Comparison of ENCODE assay signal across 27 cellular contexts in genomic region chr4:108352664-108353308, GRCh38.
DNase-seq lines count a peak whose midpoint lies in the region; ATAC-seq lines count a peak whose summit lies in the region.
"Had no signal": no experiment of that assay in that cellular context is flagged by ENCODE, and none has a peak within 500 bp of the region (broad histone marks: within the 10 kb centered on the region; RNA-seq: fewer than 3 reads in every experiment).

No MANE protein-coding gene starts in this region.

- POLR2A ChIA-PET in naive thymus-derived CD4-positive, alpha-beta T cell (lab: Charles Lee) = interaction anchor here (1.0 kb wide), 3 partner anchors 9 to 115 kb away, joined by 3 to 6 read pairs (median 3); no protein-coding TSS in a partner anchor
- POLR2A ChIA-PET in CD4-positive, alpha-beta memory T cell (lab: Charles Lee; ENCODE audit: partially characterized antibody) = interaction anchor here (0.6 to 1.7 kb wide), 2 partner anchors 9 to 13 kb away, joined by 3 to 6 read pairs; no protein-coding TSS in a partner anchor

- ATAC-seq in naive thymus-derived CD4-positive, alpha-beta T cell = no peak
- no peak for ATAC-seq in GM21619 (IDR thresholded peaks at IDR 0.05; ENCODE audit: unreplicated experiment)
- ATAC-seq: activated naive CD8-positive, alpha-beta T cell treated with anti-CD3 and anti-CD28 coated beads, Interleukin-2, amount 50 U/mL, for 24 hours; lower lobe of right lung; stimulated activated memory B cell treated with anti-CD40 and anti-IgM and Interleukin-4, amounts not matched to agents 10 μg/mL and 1 μg/mL and 100 μg/mL, for 72 hours had no signal

- peaks cover 6 to 35% of the 10 kb centered on the region in 2 donors for H3K4me1 ChIP-seq in naive thymus-derived CD4-positive, alpha-beta T cell (ENCODE audit: control insufficient read depth in 2 of 2, insufficient read depth in 2 of 2, low read length in 2 of 2)
- peaks cover 38% of the 10 kb centered on the region for H3K4me1 ChIP-seq in CD4-positive, alpha-beta memory T cell (ENCODE audit: insufficient read depth, low read length)
- H3K4me1 ChIP-seq: lower lobe of right lung, parathyroid adenoma had no signal

- peak; percentile 40 for DNase-seq in DMS153 treated with DMSO at 0.1 percent for 48 hours (lab: John Stamatoyannopoulos, UW; ENCODE audit: unreplicated experiment)
- DNase-seq in LoVo (ENCODE audit: low spot score) = peak; percentile 52
- DNase-seq in T1000 (lab: John Stamatoyannopoulos, UW) = peak; percentile 2
- DNase-seq in naive thymus-derived CD4-positive, alpha-beta T cell = no peak
- no peak for DNase-seq in NCI-H187 (lab: John Stamatoyannopoulos, UW)
- DNase-seq in CD4-positive, alpha-beta memory T cell = no peak
- DNase-seq: activated CD4-positive, alpha-beta T cell treated with anti-CD3 and anti-CD28 coated beads, Interleukin-2, amount 10 ng/mL, durations not matched to agents 24 days and 14 days; activated gamma-delta T cell treated with Interleukin-2 at 50 U/mL for 16 hours; activated naive CD8-positive, alpha-beta T cell treated with anti-CD3 and anti-CD28 coated beads, Interleukin-2, amount 50 U/mL, for 24 hours; activated T-cell treated with anti-CD3 and anti-CD28 coated beads, Interleukin-2, amount 50 U/mL, for 24 hours; CD4-positive, CD25-positive, alpha-beta regulatory T cell; GOT3; Kasumi-1; lower lobe of right lung; NCI-H1092; NCI-H187 treated with DMSO at 0.1 percent for 48 hours; stimulated activated CD4-positive, alpha-beta T cell treated with anti-CD3 and anti-CD28 coated beads, Interleukin-4, amount 100 ng/mL, for 24 hours; substantia nigra; upper lobe of left lung; WERI-Rb-1 had no signal

- H3K36me3 ChIP-seq in naive thymus-derived CD4-positive, alpha-beta T cell (ENCODE audit: control insufficient read depth in 2 of 3, insufficient read depth in 3 of 3, low read length in 3 of 3) = no peaks in the 10 kb centered on the region
- no peaks in the 10 kb centered on the region for H3K36me3 ChIP-seq in CD4-positive, alpha-beta memory T cell (ENCODE audit: insufficient read depth, low read length)
- H3K36me3 ChIP-seq: lower lobe of right lung, neural progenitor cell, right atrium auricular region, upper lobe of left lung, WERI-Rb-1 had no signal

- peak overlapping the region in 6 of 9 donors; percentile 25 to 94 (median 46) for H3K27ac Mint-ChIP-seq in naive thymus-derived CD4-positive, alpha-beta T cell
- no peak overlapping the region for H3K27ac Mint-ChIP-seq in CD4-positive, alpha-beta memory T cell
- H3K27ac Mint-ChIP-seq: activated CD4-positive, alpha-beta T cell treated with anti-CD3 and anti-CD28 coated beads, Interleukin-2, amount 10 ng/mL, durations not matched to agents 24 days and 14 days; activated naive CD8-positive, alpha-beta T cell treated with anti-CD3 and anti-CD28 coated beads, Interleukin-2, amount 50 U/mL, for 24 hours; activated T-cell treated with anti-CD3 and anti-CD28 coated beads, Interleukin-2, amount 50 U/mL, for 24 hours; dendritic cell treated with granulocyte-macrophage colony-stimulating factor and Interleukin-4, amounts not matched to agents 40 ng/mL and 50 ng/mL, for 4 days; neural progenitor cell; stimulated activated memory B cell treated with anti-CD40 and anti-IgM and Interleukin-4, amounts not matched to agents 10 μg/mL and 1 μg/mL and 100 μg/mL, for 72 hours had no signal

- H3K4me3 ChIP-seq in naive thymus-derived CD4-positive, alpha-beta T cell (ENCODE audit: low read length) = no peak overlapping the region
- H3K4me3 ChIP-seq in CD4-positive, alpha-beta memory T cell (ENCODE audit: low read length in 2 of 2) = no peak overlapping the region
- H3K4me3 ChIP-seq: lower lobe of right lung, neural progenitor cell, right atrium auricular region, upper lobe of left lung had no signal

- no peak overlapping the region for H3K27ac ChIP-seq in naive thymus-derived CD4-positive, alpha-beta T cell (ENCODE audit: low read depth, low read length)
- no peak overlapping the region for H3K27ac ChIP-seq in CD4-positive, alpha-beta memory T cell (ENCODE audit: low read depth, low read length)
- H3K27ac ChIP-seq: lower lobe of right lung, neural progenitor cell, parathyroid adenoma, right atrium auricular region, upper lobe of left lung, WERI-Rb-1 had no signal

- intact Hi-C loops in naive thymus-derived CD4-positive, alpha-beta T cell (cut with micrococcal nuclease) = no loop called here
- intact Hi-C loops in CD4-positive, alpha-beta memory T cell (cut with micrococcal nuclease) = no loop called here

- peaks cover 0 to 14% (median 0%) of the 10 kb centered on the region in 5 donors for H3K27me3 Mint-ChIP-seq in naive thymus-derived CD4-positive, alpha-beta T cell
- H3K27me3 Mint-ChIP-seq in CD4-positive, alpha-beta memory T cell = no peaks in the 10 kb centered on the region
- H3K27me3 Mint-ChIP-seq: activated CD4-positive, alpha-beta T cell treated with anti-CD3 and anti-CD28 coated beads, Interleukin-2, amount 10 ng/mL, durations not matched to agents 24 days and 14 days; activated naive CD8-positive, alpha-beta T cell treated with anti-CD3 and anti-CD28 coated beads, Interleukin-2, amount 50 U/mL, for 24 hours; activated T-cell treated with anti-CD3 and anti-CD28 coated beads, Interleukin-2, amount 50 U/mL, for 24 hours; CD4-positive, CD25-positive, alpha-beta regulatory T cell; dendritic cell treated with granulocyte-macrophage colony-stimulating factor and Interleukin-4, amounts not matched to agents 40 ng/mL and 50 ng/mL, for 4 days had no signal

- peaks cover 0 to 5% (median 0%) of the 10 kb centered on the region in 11 donors for H3K9me3 Mint-ChIP-seq in naive thymus-derived CD4-positive, alpha-beta T cell
- H3K9me3 Mint-ChIP-seq in CD4-positive, alpha-beta memory T cell = no peaks in the 10 kb centered on the region
- H3K9me3 Mint-ChIP-seq: activated CD4-positive, alpha-beta T cell treated with anti-CD3 and anti-CD28 coated beads, Interleukin-2, amount 10 ng/mL, durations not matched to agents 24 days and 14 days; activated T-cell treated with anti-CD3 and anti-CD28 coated beads, Interleukin-2, amount 50 U/mL, for 24 hours; central memory CD8-positive, alpha-beta T cell; dendritic cell treated with granulocyte-macrophage colony-stimulating factor and Interleukin-4, amounts not matched to agents 40 ng/mL and 50 ng/mL, for 4 days; neural progenitor cell; stimulated activated memory B cell treated with anti-CD40 and anti-IgM and Interleukin-4, amounts not matched to agents 10 μg/mL and 1 μg/mL and 100 μg/mL, for 72 hours had no signal

- H3K27me3 ChIP-seq in naive thymus-derived CD4-positive, alpha-beta T cell (ENCODE audit: control insufficient read depth in 2 of 2, insufficient read depth in 2 of 2, low read length in 2 of 2) = no peaks in the 10 kb centered on the region
- H3K27me3 ChIP-seq in CD4-positive, alpha-beta memory T cell (ENCODE audit: insufficient read depth, low read length) = no peaks in the 10 kb centered on the region
- H3K27me3 ChIP-seq: neural progenitor cell, right atrium auricular region, upper lobe of left lung had no signal

- H3K4me1 Mint-ChIP-seq in naive thymus-derived CD4-positive, alpha-beta T cell = peaks cover 22 to 83% (median 60%) of the 10 kb centered on the region in 7 donors
- H3K4me1 Mint-ChIP-seq in CD4-positive, alpha-beta memory T cell = peaks cover 21 to 44% (median 43%) of the 10 kb centered on the region in 4 donors
- H3K4me1 Mint-ChIP-seq: stimulated activated memory B cell treated with anti-CD40 and anti-IgM and Interleukin-4, amounts not matched to agents 10 μg/mL and 1 μg/mL and 100 μg/mL, for 72 hours had no signal

- H3K9me3 ChIP-seq in naive thymus-derived CD4-positive, alpha-beta T cell (ENCODE audit: control insufficient read depth in 2 of 3, low read length in 3 of 3) = no peaks in the 10 kb centered on the region
- no peaks in the 10 kb centered on the region for H3K9me3 ChIP-seq in CD4-positive, alpha-beta memory T cell (ENCODE audit: control insufficient read depth in 1 of 2, low read length in 2 of 2)
- H3K9me3 ChIP-seq: lower lobe of right lung, right atrium auricular region, upper lobe of left lung had no signal

- peaks cover 0 to 7% (median 0%) of the 10 kb centered on the region in 5 donors for H3K36me3 Mint-ChIP-seq in naive thymus-derived CD4-positive, alpha-beta T cell
- peaks cover 0 to 4% of the 10 kb centered on the region in 2 donors for H3K36me3 Mint-ChIP-seq in CD4-positive, alpha-beta memory T cell
- H3K36me3 Mint-ChIP-seq: neural progenitor cell; stimulated activated memory B cell treated with anti-CD40 and anti-IgM and Interleukin-4, amounts not matched to agents 10 μg/mL and 1 μg/mL and 100 μg/mL, for 72 hours had no signal

- no peak overlapping the region for H3K4me3 Mint-ChIP-seq in naive thymus-derived CD4-positive, alpha-beta T cell
- no peak overlapping the region for H3K4me3 Mint-ChIP-seq in CD4-positive, alpha-beta memory T cell
- H3K4me3 Mint-ChIP-seq: activated CD4-positive, alpha-beta T cell treated with anti-CD3 and anti-CD28 coated beads, Interleukin-2, amount 10 ng/mL, durations not matched to agents 24 days and 14 days; activated naive CD8-positive, alpha-beta T cell treated with anti-CD3 and anti-CD28 coated beads, Interleukin-2, amount 50 U/mL, for 24 hours; activated T-cell treated with anti-CD3 and anti-CD28 coated beads, Interleukin-2, amount 50 U/mL, for 24 hours; CD4-positive, CD25-positive, alpha-beta regulatory T cell; central memory CD8-positive, alpha-beta T cell; dendritic cell treated with granulocyte-macrophage colony-stimulating factor and Interleukin-4, amounts not matched to agents 40 ng/mL and 50 ng/mL, for 4 days; neural progenitor cell; stimulated activated memory B cell treated with anti-CD40 and anti-IgM and Interleukin-4, amounts not matched to agents 10 μg/mL and 1 μg/mL and 100 μg/mL, for 72 hours had no signal

- CTCF ChIA-PET in naive thymus-derived CD4-positive, alpha-beta T cell (lab: Charles Lee) = no interaction called here
- CTCF ChIA-PET in CD4-positive, alpha-beta memory T cell (lab: Charles Lee; ENCODE audit: partially characterized antibody) = no interaction called here

Comparison
In these comparisons a context has a peak if more than half of its experiments do, and no peak if none do; other contexts are left out.
1. DNase-seq: peak in DMS153 treated with DMSO at 0.1 percent for 48 hours (single experiment), LoVo (single experiment) and T1000 (single experiment); none in naive thymus-derived CD4-positive, alpha-beta T cell (0 of 9), NCI-H187 (0 of 2) and CD4-positive, alpha-beta memory T cell (0 of 5).
2. H3K27ac Mint-ChIP-seq: peak in naive thymus-derived CD4-positive, alpha-beta T cell (6 of 9); none in CD4-positive, alpha-beta memory T cell (0 of 7).